In genomic region chr19:51676566-51677083, GRCh38 we compare ENCODE assay signal across 25 cellular contexts. TPM values are rescaled to one million over a fixed set of nuclear protein-coding genes. Genes with fewer than 3 reads are reported as not detected.
DNase-seq lines count a peak whose midpoint lies in the region; ATAC-seq and TF ChIP-seq lines count a peak whose summit lies in the region.
"Had no signal": no experiment of that assay in that cellular context is flagged by ENCODE, and none has a peak within 500 bp of the region (broad histone marks: within the 10 kb centered on the region; RNA-seq: fewer than 3 reads in every experiment).

No MANE protein-coding gene starts in this region.

- H3K4me1 ChIP-seq in HCT116 (ENCODE audit: control insufficient read depth in 1 of 2, insufficient read depth in 2 of 2, low read length in 2 of 2) (no peaks in the 10 kb centered on the region), mesendoderm (ENCODE audit: control insufficient read depth, low read depth, low read length) (no peaks in the 10 kb centered on the region)
- H3K4me1 ChIP-seq: esophagus muscularis mucosa, right lobe of liver, thyroid gland had no signal

- no peak overlapping the region for H3K4me3 ChIP-seq in HCT116 (replicated peaks in 1 of 2; ENCODE audit: low read depth in 1 of 2, low read length in 2 of 2)
- H3K4me3 ChIP-seq in mesendoderm (ENCODE audit: low read length) = no peak overlapping the region
- H3K4me3 ChIP-seq: esophagus muscularis mucosa, right lobe of liver, thyroid gland had no signal

- no peaks in the 10 kb centered on the region for H3K9me3 ChIP-seq in HCT116 (ENCODE audit: control insufficient read depth in 1 of 2, insufficient read depth in 1 of 2, low read depth in 1 of 2, low read length in 2 of 2)
- H3K9me3 ChIP-seq: esophagus muscularis mucosa, right lobe of liver, thyroid gland had no signal

- no peaks in the 10 kb centered on the region for H3K9me2 ChIP-seq in HCT116 (ENCODE audit: insufficient read depth)

- no peak overlapping the region for H3K9ac ChIP-seq in HCT116 (ENCODE audit: low read length)
- H3K9ac ChIP-seq in mesendoderm (ENCODE audit: low read length) = no peak overlapping the region

- no peaks in the 10 kb centered on the region for H3K36me3 Mint-ChIP-seq in activated CD4-positive, alpha-beta T cell treated with anti-CD3 and anti-CD28 coated beads for 36 hours (ENCODE audit: low read depth)
- H3K36me3 Mint-ChIP-seq in activated T-helper 2 cell treated with anti-CD3 and anti-CD28 coated beads, Interferon-gamma antibody, Interleukin-2, Interleukin-4, amounts not matched to agents 10 μg/mL and 5 μg/mL and 100 μg/mL, durations not matched to agents 14 hours and 24 hours and 36 hours (ENCODE audit: low read depth) = no peaks in the 10 kb centered on the region
- H3K36me3 Mint-ChIP-seq in natural killer cell = no peaks in the 10 kb centered on the region
- H3K36me3 Mint-ChIP-seq: IgD-negative memory B cell had no signal

- POLR2A ChIA-PET in activated CD4-positive, alpha-beta T cell treated with anti-CD3 and anti-CD28 coated beads for 36 hours (lab: Charles Lee) = no interaction called here
- POLR2A ChIA-PET in HCT116 (lab: Charles Lee) = no interaction called here

- no peak overlapping the region for H4K5ac ChIP-seq in mesendoderm (ENCODE audit: low read length)

- H3K4me2 ChIP-seq in HCT116 (ENCODE audit: low read length) (no peak overlapping the region), mesendoderm (ENCODE audit: low read length) (no peak overlapping the region)

- no peak overlapping the region for H4K8ac ChIP-seq in mesendoderm (ENCODE audit: low read depth, low read length)

- no peak overlapping the region for H3K56ac ChIP-seq in mesendoderm (ENCODE audit: low read length)

- H2AFZ ChIP-seq in HCT116 (ENCODE audit: low read depth, low read length, poor library complexity, severe bottlenecking) = no peak overlapping the region

- H4K20me1 ChIP-seq in HCT116 (ENCODE audit: insufficient read depth) = no peaks in the 10 kb centered on the region

- H2BK5ac ChIP-seq in mesendoderm (ENCODE audit: low read length) = no peak overlapping the region

- CTCF ChIA-PET in activated CD4-positive, alpha-beta T cell treated with anti-CD3 and anti-CD28 coated beads for 36 hours (lab: Charles Lee) = interaction anchor here (0.7 to 10.1 kb wide), 10 partner anchors 8 to 239 kb away, joined by 3 to 77 read pairs (median 5); no protein-coding TSS in a partner anchor
- CTCF ChIA-PET in HCT116 (lab: Charles Lee) = interaction anchor here (2.1 kb wide), 1 partner anchor 15 kb away, joined by 10 read pairs; no protein-coding TSS in a partner anchor

- H2BK15ac ChIP-seq in mesendoderm (replicated peaks; ENCODE audit: low read depth) = no peak overlapping the region

- no peak for TF ChIP-seq POLR2A in HCT116 (IDR thresholded peaks at IDR 0.05; ENCODE audit: borderline replicate concordance, extremely low read depth, insufficient read depth, insufficient read length)

- no peak overlapping the region for H3K4ac ChIP-seq in mesendoderm (ENCODE audit: low read depth, low read length)

- no peaks in the 10 kb centered on the region for H3K9me3 Mint-ChIP-seq in activated CD4-positive, alpha-beta T cell treated with anti-CD3 and anti-CD28 coated beads for 36 hours (ENCODE audit: low read depth)
- peaks cover 12% of the 10 kb centered on the region for H3K9me3 Mint-ChIP-seq in activated T-helper 2 cell treated with anti-CD3 and anti-CD28 coated beads, Interferon-gamma antibody, Interleukin-2, Interleukin-4, amounts not matched to agents 10 μg/mL and 5 μg/mL and 100 μg/mL, durations not matched to agents 14 hours and 24 hours and 36 hours
- no peaks in the 10 kb centered on the region for H3K9me3 Mint-ChIP-seq in natural killer cell

- ATAC-seq in activated CD4-positive, alpha-beta T cell treated with anti-CD3 and anti-CD28 coated beads for 36 hours = peak; percentile 55
- peak; percentile 42; the same call in 1 of the 2 replicates for ATAC-seq in HCT116
- peak in 2 of 3 donors; percentile 47 to 58 for ATAC-seq in natural killer cell
- ATAC-seq: left ventricle myocardium superior, right lobe of liver had no signal

- H3K79me2 ChIP-seq in HCT116 (ENCODE audit: insufficient read depth, low read length) = no peaks in the 10 kb centered on the region
- no peaks in the 10 kb centered on the region for H3K79me2 ChIP-seq in mesendoderm (ENCODE audit: control insufficient read depth, insufficient read depth, low read length)

- no peaks in the 10 kb centered on the region for H3K36me3 ChIP-seq in HCT116 (ENCODE audit: control insufficient read depth in 1 of 2, insufficient read depth in 2 of 2, low read length in 2 of 2)
- no peaks in the 10 kb centered on the region for H3K36me3 ChIP-seq in mesendoderm (ENCODE audit: control insufficient read depth, insufficient read depth, low read length)
- H3K36me3 ChIP-seq: esophagus muscularis mucosa, right lobe of liver, thyroid gland had no signal

- H3K27ac Mint-ChIP-seq in activated CD4-positive, alpha-beta T cell treated with anti-CD3 and anti-CD28 coated beads for 36 hours = peak overlapping the region; percentile 51
- H3K27ac Mint-ChIP-seq in activated T-helper 2 cell treated with anti-CD3 and anti-CD28 coated beads, Interferon-gamma antibody, Interleukin-2, Interleukin-4, amounts not matched to agents 10 μg/mL and 5 μg/mL and 100 μg/mL, durations not matched to agents 14 hours and 24 hours and 36 hours = no peak overlapping the region
- peak overlapping the region; percentile 18 to 59 for H3K27ac Mint-ChIP-seq in natural killer cell

- H3K23ac ChIP-seq in mesendoderm (ENCODE audit: low read length) = no peak overlapping the region

- peak; percentile 25 for DNase-seq in activated CD4-positive, alpha-beta T cell treated with anti-CD3 and anti-CD28 coated beads for 36 hours
- no peak for DNase-seq in activated CD4-positive, alpha-beta T cell treated with anti-CD3 and anti-CD28 coated beads, Interleukin-2, amount 50 U/mL, for 1 hour
- DNase-seq in HCT116 (ENCODE audit: low read depth, low spot score) (no peak), natural killer cell (no peak), mesendoderm (no peak), NOMO-1 treated with DMSO at 0.1 percent for 48 hours (lab: John Stamatoyannopoulos, UW; ENCODE audit: unreplicated experiment) (no peak)
- peak; percentile 35 for DNase-seq in activated T-helper 2 cell treated with anti-CD3 and anti-CD28 coated beads, Interferon-gamma antibody, Interleukin-2, Interleukin-4, amounts not matched to agents 10 μg/mL and 5 μg/mL and 100 μg/mL, durations not matched to agents 14 hours and 24 hours and 36 hours (ENCODE audit: low spot score)
- DNase-seq in effector CD4-positive, alpha-beta T cell = no peak
- DNase-seq: DMS153; GOT3; left ventricle myocardium superior; NCI-H1092; NCI-H524 treated with DMSO at 0.1 percent for 48 hours; right lobe of liver; SIG-M5; stimulated activated CD8-positive, alpha-beta memory T cell treated with anti-CD3 and anti-CD28 coated beads, Interleukin-4, amount 100 ng/mL, for 48 hours; T1000 had no signal

- H3K27me3 ChIP-seq in HCT116 (ENCODE audit: insufficient read depth, low read length) = no peaks in the 10 kb centered on the region
- no peaks in the 10 kb centered on the region for H3K27me3 ChIP-seq in mesendoderm (ENCODE audit: insufficient read depth, low read length, poor library complexity)
- H3K27me3 ChIP-seq: right lobe of liver, thyroid gland had no signal

- BruUV-seq in HCT116 (replicated peaks; lab: Mats Ljungman, UMichigan) = no TSS peak

- no peak overlapping the region for H3K27ac ChIP-seq in HCT116 (ENCODE audit: low read depth, low read length)
- no peak overlapping the region for H3K27ac ChIP-seq in mesendoderm (ENCODE audit: low read depth, low read length)
- H3K27ac ChIP-seq: esophagus muscularis mucosa, right lobe of liver, thyroid gland had no signal

- H3K27me3 Mint-ChIP-seq in activated CD4-positive, alpha-beta T cell treated with anti-CD3 and anti-CD28 coated beads for 36 hours = peaks cover 7% of the 10 kb centered on the region
- peaks cover 17% of the 10 kb centered on the region for H3K27me3 Mint-ChIP-seq in activated T-helper 2 cell treated with anti-CD3 and anti-CD28 coated beads, Interferon-gamma antibody, Interleukin-2, Interleukin-4, amounts not matched to agents 10 μg/mL and 5 μg/mL and 100 μg/mL, durations not matched to agents 14 hours and 24 hours and 36 hours (ENCODE audit: low read depth)
- H3K27me3 Mint-ChIP-seq in natural killer cell (ENCODE audit: low read depth in 2 of 2) = peaks cover 5 to 6% of the 10 kb centered on the region in 2 donors

- intact Hi-C loops in activated CD4-positive, alpha-beta T cell treated with anti-CD3 and anti-CD28 coated beads for 36 hours (cut with DNase I, micrococcal nuclease) = no loop called here
- intact Hi-C loops in HCT116 (cut with micrococcal nuclease) (no loop called here), natural killer cell (cut with micrococcal nuclease) (no loop called here)
- intact Hi-C loops in activated T-helper 2 cell treated with anti-CD3 and anti-CD28 coated beads, Interferon-gamma antibody, Interleukin-2, Interleukin-4, amounts not matched to agents 10 μg/mL and 5 μg/mL and 100 μg/mL, durations not matched to agents 14 hours and 24 hours and 36 hours (cut with micrococcal nuclease) = no loop called here

- TF ChIP-seq RAD21 in HCT116 (IDR thresholded peaks at IDR 0.05; ENCODE audit: low read depth) = no peak

- peaks cover 10% of the 10 kb centered on the region for H3K4me1 Mint-ChIP-seq in activated CD4-positive, alpha-beta T cell treated with anti-CD3 and anti-CD28 coated beads for 36 hours
- H3K4me1 Mint-ChIP-seq in activated T-helper 2 cell treated with anti-CD3 and anti-CD28 coated beads, Interferon-gamma antibody, Interleukin-2, Interleukin-4, amounts not matched to agents 10 μg/mL and 5 μg/mL and 100 μg/mL, durations not matched to agents 14 hours and 24 hours and 36 hours (ENCODE audit: low read depth) = peaks cover 6% of the 10 kb centered on the region
- peaks cover 7 to 15% of the 10 kb centered on the region in 2 donors for H3K4me1 Mint-ChIP-seq in natural killer cell
- H3K4me1 Mint-ChIP-seq: IgD-negative memory B cell had no signal

- H3K18ac ChIP-seq in mesendoderm (ENCODE audit: low read length) = no peak overlapping the region

- H3K4me3 Mint-ChIP-seq in activated CD4-positive, alpha-beta T cell treated with anti-CD3 and anti-CD28 coated beads for 36 hours = no peak overlapping the region
- no peak overlapping the region for H3K4me3 Mint-ChIP-seq in activated T-helper 2 cell treated with anti-CD3 and anti-CD28 coated beads, Interferon-gamma antibody, Interleukin-2, Interleukin-4, amounts not matched to agents 10 μg/mL and 5 μg/mL and 100 μg/mL, durations not matched to agents 14 hours and 24 hours and 36 hours (ENCODE audit: low read depth)
- H3K4me3 Mint-ChIP-seq in natural killer cell = peak overlapping the region; percentile 49
- H3K4me3 Mint-ChIP-seq: IgD-negative memory B cell had no signal

- no peak overlapping the region for H2BK120ac ChIP-seq in mesendoderm (ENCODE audit: low read depth, low read length)

- TF ChIP-seq CTCF in HCT116 (IDR thresholded peaks at IDR 0.05 in 2 of 3, conservative IDR thresholded peaks at IDR 0.05 in 1 of 3; ENCODE audit: borderline replicate concordance in 1 of 3, insufficient read depth in 1 of 3, low read depth in 2 of 3, low read length in 2 of 3) (no peak), natural killer cell (IDR thresholded peaks at IDR 0.05) (no peak)

- RAD21 ChIA-PET in HCT116 (lab: Charles Lee; ENCODE audit: low non-redundant PET in 1 of 2, low total read pairs in 2 of 2, uncharacterized antibody in 2 of 2, unreplicated experiment in 2 of 2) = no interaction called here

- no peak overlapping the region for H2AK5ac ChIP-seq in mesendoderm (ENCODE audit: low read length)

- H3K79me1 ChIP-seq in mesendoderm (ENCODE audit: low read length) = no peaks in the 10 kb centered on the region

- no CpG with 5 or more reads among the region's 11 CpGs for WGBS in mesendoderm (ENCODE audit: extremely low coverage, insufficient coverage, low lambda C conversion rate)

RNA-seq across cellular contexts. Expression of gene SPACA6, which starts 16.5 kb away (rescaled TPM):
- total RNA-seq in activated CD4-positive, alpha-beta T cell treated with anti-CD3 and anti-CD28 coated beads for 36 hours = 1 to 10 TPM; 8.3 to 9.1 TPM
- 13.9 TPM for total RNA-seq in HCT116 (2021; ENCODE audit: unreplicated experiment)
- polyA plus RNA-seq in HCT116 (2012) = 4.6 and 6.9 TPM in 2 replicates
- 6.7 and 10.9 TPM in 2 replicates for total RNA-seq in activated T-helper 2 cell treated with anti-CD3 and anti-CD28 coated beads, Interferon-gamma antibody, Interleukin-2, Interleukin-4, amounts not matched to agents 10 μg/mL and 5 μg/mL and 100 μg/mL, durations not matched to agents 14 hours and 24 hours and 36 hours
- total RNA-seq in natural killer cell = 1 to 10 TPM; 2.2 to 9.4 (median 3.7) TPM
- polyA plus RNA-seq in mesendoderm (2013, experiment 1 of 2) = 2.2 TPM
- polyA plus RNA-seq in mesendoderm (2013, experiment 2 of 2) = 1.7 TPM

RNA-seq across cellular contexts. Expression of gene SIGLEC14, which starts 30.0 kb away (rescaled TPM):
- not detected for total RNA-seq in activated CD4-positive, alpha-beta T cell treated with anti-CD3 and anti-CD28 coated beads for 36 hours
- total RNA-seq in HCT116 (2021; ENCODE audit: unreplicated experiment) (not detected), natural killer cell (1 to 10 TPM; 2.7 to 4.9 (median 2.9) TPM)
- polyA plus RNA-seq in HCT116 (2012) = not detected in 2 replicates
- total RNA-seq in activated T-helper 2 cell treated with anti-CD3 and anti-CD28 coated beads, Interferon-gamma antibody, Interleukin-2, Interleukin-4, amounts not matched to agents 10 μg/mL and 5 μg/mL and 100 μg/mL, durations not matched to agents 14 hours and 24 hours and 36 hours = 0.34 TPM in 1 of 2 replicates, not detected in the other
- 0.01 TPM for polyA plus RNA-seq in mesendoderm (2013, experiment 1 of 2)
- polyA plus RNA-seq in mesendoderm (2013, experiment 2 of 2) = 0.03 TPM
- total RNA-seq: A172, bronchial epithelial cell, dermis microvascular lymphatic vessel endothelial cell, osteocyte had no signal
- polyA plus RNA-seq: BJ had no signal

RNA-seq across cellular contexts. Expression of gene SIGLEC5, which starts 46.4 kb away (rescaled TPM):
- not detected for total RNA-seq in activated CD4-positive, alpha-beta T cell treated with anti-CD3 and anti-CD28 coated beads for 36 hours
- total RNA-seq in HCT116 (2021; ENCODE audit: unreplicated experiment) (not detected), natural killer cell (1 to 10 TPM in 1 of 3 donors, under 1 TPM in 2; 0.54 to 1.0 (median 0.90) TPM)
- polyA plus RNA-seq in HCT116 (2012) = not detected in 2 replicates
- total RNA-seq in activated T-helper 2 cell treated with anti-CD3 and anti-CD28 coated beads, Interferon-gamma antibody, Interleukin-2, Interleukin-4, amounts not matched to agents 10 μg/mL and 5 μg/mL and 100 μg/mL, durations not matched to agents 14 hours and 24 hours and 36 hours = not detected in 2 replicates
- not detected for polyA plus RNA-seq in mesendoderm (2013, experiment 1 of 2)
- polyA plus RNA-seq in mesendoderm (2013, experiment 2 of 2) = not detected
- total RNA-seq: A172, bronchial epithelial cell, dermis microvascular lymphatic vessel endothelial cell, osteocyte had no signal
- polyA plus RNA-seq: BJ, IgD-negative memory B cell had no signal

RNA-seq across cellular contexts. Expression of gene HAS1, which starts 47.2 kb away (rescaled TPM):
- not detected for total RNA-seq in activated CD4-positive, alpha-beta T cell treated with anti-CD3 and anti-CD28 coated beads for 36 hours
- total RNA-seq in HCT116 (2021; ENCODE audit: unreplicated experiment) (not detected), natural killer cell (not detected)
- polyA plus RNA-seq in HCT116 (2012) = 0.04 TPM in 1 of 2 replicates, not detected in the other
- not detected in 2 replicates for total RNA-seq in activated T-helper 2 cell treated with anti-CD3 and anti-CD28 coated beads, Interferon-gamma antibody, Interleukin-2, Interleukin-4, amounts not matched to agents 10 μg/mL and 5 μg/mL and 100 μg/mL, durations not matched to agents 14 hours and 24 hours and 36 hours
- 0.10 TPM for polyA plus RNA-seq in mesendoderm (2013, experiment 1 of 2)
- polyA plus RNA-seq in mesendoderm (2013, experiment 2 of 2) = 0.10 TPM
- total RNA-seq: A172, dermis microvascular lymphatic vessel endothelial cell, osteocyte, right lobe of liver had no signal
- polyA plus RNA-seq: BJ, IgD-negative memory B cell had no signal

Comparison
In these comparisons a context has a peak if more than half of its experiments do, and no peak if none do; other contexts are left out.
1. DNase-seq: peak in activated CD4-positive, alpha-beta T cell treated with anti-CD3 and anti-CD28 coated beads for 36 hours (single experiment) and activated T-helper 2 cell treated with anti-CD3 and anti-CD28 coated beads, Interferon-gamma antibody, Interleukin-2, Interleukin-4, amounts not matched to agents 10 μg/mL and 5 μg/mL and 100 μg/mL, durations not matched to agents 14 hours and 24 hours and 36 hours (single experiment); none in activated CD4-positive, alpha-beta T cell treated with anti-CD3 and anti-CD28 coated beads, Interleukin-2, amount 50 U/mL, for 1 hour (single experiment), HCT116 (single experiment), natural killer cell (single experiment), effector CD4-positive, alpha-beta T cell (single experiment), mesendoderm (single experiment) and NOMO-1 treated with DMSO at 0.1 percent for 48 hours (single experiment).
2. Peak in every context shown above with its lines, with median percentiles within 50 percentile points of each other: ATAC-seq.